26 cellular contexts compared by ENCODE assay signal in the genomic region with DNA sequence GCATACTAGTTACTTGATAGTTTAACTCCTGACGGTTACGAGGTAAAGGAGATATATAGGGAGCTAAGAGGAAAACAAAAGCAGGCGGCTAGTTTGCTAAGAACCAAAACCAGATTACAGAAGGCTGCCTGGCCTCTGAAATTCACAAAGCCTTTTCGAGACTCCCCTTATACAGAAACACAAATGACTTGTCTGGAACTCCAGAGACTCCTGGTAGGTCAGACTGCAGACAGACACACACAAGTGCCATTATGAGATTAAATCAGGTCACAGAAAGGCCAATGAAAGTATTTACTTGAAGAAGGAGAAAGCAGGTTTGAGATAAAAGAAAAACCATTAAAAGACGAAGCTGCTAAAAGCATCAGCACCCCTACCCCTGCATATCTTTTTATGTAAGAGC.
"Had no signal": no experiment of that assay in that cellular context is flagged by ENCODE, and none has a peak within 500 bp of the region (broad histone marks: within the 10 kb centered on the region; RNA-seq: fewer than 3 reads in every experiment).

No MANE protein-coding gene starts in this region.

- H3K9me3 Mint-ChIP-seq: nephron; stimulated activated naive B cell treated with anti-CD40 and anti-IgM and Interleukin-4, amounts not matched to agents 10 μg/mL and 1 μg/mL and 100 μg/mL, for 72 hours; stimulated activated naive CD8-positive, alpha-beta T cell treated with anti-CD3 and anti-CD28 coated beads, Interleukin-15, Interleukin-2, amounts not matched to agents 100 ng/mL and 50 ng/mL, for 24 hours had no signal

- H3K27ac Mint-ChIP-seq: naive thymus-derived CD4-positive, alpha-beta T cell; nephron; stimulated activated naive CD8-positive, alpha-beta T cell treated with anti-CD3 and anti-CD28 coated beads, Interleukin-15, Interleukin-2, amounts not matched to agents 100 ng/mL and 50 ng/mL, for 24 hours had no signal

- DNase-seq: dorsolateral prefrontal cortex; effector CD8-positive, alpha-beta T cell; esophagus squamous epithelium; foreskin melanocyte; glutamatergic neuron; heart right ventricle; hippocampal formation; left cardiac atrium; left lung; mesenchymal stem cell; midbrain; naive thymus-derived CD4-positive, alpha-beta T cell; nucleus accumbens; ovary; posterior cingulate gyrus; psoas muscle; right lobe of liver; small intestine; stimulated activated CD4-positive, alpha-beta T cell treated with anti-CD3 and anti-CD28 coated beads, Interleukin-15, amount 100 ng/mL, for 24 hours; stimulated activated CD4-positive, alpha-beta T cell treated with anti-CD3 and anti-CD28 coated beads, Interleukin-2, amount 100 ng/mL, for 48 hours; stimulated activated naive B cell treated with anti-CD40 and anti-IgM and Interleukin-4, amounts not matched to agents 10 μg/mL and 1 μg/mL and 100 μg/mL, for 72 hours; upper lobe of left lung had no signal

- H3K36me3 ChIP-seq: ovary, thoracic aorta had no signal

- H3K4me1 Mint-ChIP-seq: naive thymus-derived CD4-positive, alpha-beta T cell had no signal

- H3K4me3 Mint-ChIP-seq: naive thymus-derived CD4-positive, alpha-beta T cell; nephron; stimulated activated naive B cell treated with anti-CD40 and anti-IgM and Interleukin-4, amounts not matched to agents 10 μg/mL and 1 μg/mL and 100 μg/mL, for 72 hours; stimulated activated naive CD8-positive, alpha-beta T cell treated with anti-CD3 and anti-CD28 coated beads, Interleukin-15, Interleukin-2, amounts not matched to agents 100 ng/mL and 50 ng/mL, for 24 hours had no signal

- H3K27me3 ChIP-seq: dorsolateral prefrontal cortex, esophagus squamous epithelium, heart right ventricle, left lung, ovary, right lobe of liver, tibial nerve, upper lobe of left lung had no signal

- H3K4me1 ChIP-seq: psoas muscle, right lobe of liver, tibial nerve, upper lobe of left lung had no signal

- ATAC-seq: heart right ventricle; left cardiac atrium; left lung; naive thymus-derived CD4-positive, alpha-beta T cell; psoas muscle; right lobe of liver; stimulated activated naive B cell treated with anti-CD40 and anti-IgM and Interleukin-4, amounts not matched to agents 10 μg/mL and 1 μg/mL and 100 μg/mL, for 72 hours had no signal

- H3K9me3 ChIP-seq: esophagus squamous epithelium, heart right ventricle, left lung, ovary, psoas muscle, right lobe of liver, thoracic aorta, tibial nerve, upper lobe of left lung had no signal

- H3K27ac ChIP-seq: dorsolateral prefrontal cortex, esophagus squamous epithelium, heart right ventricle, left lung, ovary, psoas muscle, right lobe of liver, thoracic aorta, tibial nerve, upper lobe of left lung had no signal

- H3K27me3 Mint-ChIP-seq: naive thymus-derived CD4-positive, alpha-beta T cell; stimulated activated naive B cell treated with anti-CD40 and anti-IgM and Interleukin-4, amounts not matched to agents 10 μg/mL and 1 μg/mL and 100 μg/mL, for 72 hours; stimulated activated naive CD8-positive, alpha-beta T cell treated with anti-CD3 and anti-CD28 coated beads, Interleukin-15, Interleukin-2, amounts not matched to agents 100 ng/mL and 50 ng/mL, for 24 hours had no signal

- H3K4me3 ChIP-seq: dorsolateral prefrontal cortex, esophagus squamous epithelium, heart right ventricle, left lung, ovary, psoas muscle, right lobe of liver, thoracic aorta, tibial nerve, upper lobe of left lung had no signal
